4 cellular contexts compared by ENCODE assay signal in the genomic region with DNA sequence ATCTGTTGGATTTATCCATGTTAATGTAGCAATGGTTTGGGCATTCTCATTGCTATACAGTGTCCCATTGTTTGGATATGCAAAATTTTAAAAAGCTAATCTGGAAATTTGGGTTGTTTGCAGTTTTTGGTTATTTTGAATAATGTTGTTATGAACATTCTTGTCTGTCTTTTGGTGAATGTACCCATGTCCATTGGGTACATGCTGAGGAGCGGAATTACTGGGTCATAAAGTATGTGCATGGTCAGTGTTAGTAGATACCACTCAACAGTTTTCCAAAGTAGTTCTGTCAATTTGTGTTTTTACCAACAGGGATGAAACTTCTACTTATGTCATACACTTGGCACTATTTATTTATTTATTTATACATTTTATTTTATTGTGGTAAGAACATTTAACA.
"Had no signal": no experiment of that assay in that cellular context is flagged by ENCODE, and none has a peak within 500 bp of the region (broad histone marks: within the 10 kb centered on the region; RNA-seq: fewer than 3 reads in every experiment).

No MANE protein-coding gene starts in this region.

- H3K4me3 ChIP-seq: GM23248, GM23338, HAP-1 had no signal

- H3K36me3 ChIP-seq: HAP-1 had no signal

- H3K4me1 ChIP-seq: HAP-1 had no signal

- ATAC-seq: GM23338, HCT116 had no signal

- H3K27ac ChIP-seq: GM23248 had no signal
